In the genomic region with DNA sequence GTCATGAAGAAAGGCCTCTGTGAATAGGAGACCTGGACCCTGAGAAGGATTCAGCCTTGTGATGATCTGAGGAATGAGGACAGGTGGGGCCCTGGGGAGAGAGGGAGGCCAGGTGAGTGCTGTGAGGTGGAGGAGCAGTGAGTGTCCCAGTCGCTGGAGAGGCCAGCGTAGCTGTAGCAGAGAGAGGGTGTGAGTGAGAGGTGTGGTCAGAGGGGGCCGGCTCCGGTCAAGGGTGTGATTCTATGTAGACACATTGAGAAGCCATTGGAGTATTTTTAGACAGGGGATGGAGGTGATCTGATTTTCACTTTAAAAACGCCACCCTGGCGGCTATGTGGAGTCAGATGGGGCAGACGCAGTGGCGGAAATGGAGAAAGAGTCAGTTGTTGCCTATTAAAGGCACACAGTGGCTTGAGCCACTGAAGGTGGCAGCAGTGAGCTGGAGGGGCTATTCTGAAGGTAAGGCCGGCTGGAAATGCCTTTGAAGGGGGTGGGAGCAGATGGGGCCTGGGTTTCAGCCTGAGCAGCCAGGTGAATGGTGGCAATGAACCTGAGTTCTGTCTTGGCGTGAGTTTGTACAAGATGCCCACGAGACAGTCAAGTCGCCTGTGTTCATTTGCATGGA, we compare ENCODE assay signal across 1 cellular context.
TF ChIP-seq lines count a peak whose summit lies in the region.

No MANE protein-coding gene starts in this region.

TF ChIP-seq in GM23338, 12 proteins besides CTCF, POLR2A, EP300 and RAD21 (continued from another document):
- TF ChIP-seq, protein P1, sequence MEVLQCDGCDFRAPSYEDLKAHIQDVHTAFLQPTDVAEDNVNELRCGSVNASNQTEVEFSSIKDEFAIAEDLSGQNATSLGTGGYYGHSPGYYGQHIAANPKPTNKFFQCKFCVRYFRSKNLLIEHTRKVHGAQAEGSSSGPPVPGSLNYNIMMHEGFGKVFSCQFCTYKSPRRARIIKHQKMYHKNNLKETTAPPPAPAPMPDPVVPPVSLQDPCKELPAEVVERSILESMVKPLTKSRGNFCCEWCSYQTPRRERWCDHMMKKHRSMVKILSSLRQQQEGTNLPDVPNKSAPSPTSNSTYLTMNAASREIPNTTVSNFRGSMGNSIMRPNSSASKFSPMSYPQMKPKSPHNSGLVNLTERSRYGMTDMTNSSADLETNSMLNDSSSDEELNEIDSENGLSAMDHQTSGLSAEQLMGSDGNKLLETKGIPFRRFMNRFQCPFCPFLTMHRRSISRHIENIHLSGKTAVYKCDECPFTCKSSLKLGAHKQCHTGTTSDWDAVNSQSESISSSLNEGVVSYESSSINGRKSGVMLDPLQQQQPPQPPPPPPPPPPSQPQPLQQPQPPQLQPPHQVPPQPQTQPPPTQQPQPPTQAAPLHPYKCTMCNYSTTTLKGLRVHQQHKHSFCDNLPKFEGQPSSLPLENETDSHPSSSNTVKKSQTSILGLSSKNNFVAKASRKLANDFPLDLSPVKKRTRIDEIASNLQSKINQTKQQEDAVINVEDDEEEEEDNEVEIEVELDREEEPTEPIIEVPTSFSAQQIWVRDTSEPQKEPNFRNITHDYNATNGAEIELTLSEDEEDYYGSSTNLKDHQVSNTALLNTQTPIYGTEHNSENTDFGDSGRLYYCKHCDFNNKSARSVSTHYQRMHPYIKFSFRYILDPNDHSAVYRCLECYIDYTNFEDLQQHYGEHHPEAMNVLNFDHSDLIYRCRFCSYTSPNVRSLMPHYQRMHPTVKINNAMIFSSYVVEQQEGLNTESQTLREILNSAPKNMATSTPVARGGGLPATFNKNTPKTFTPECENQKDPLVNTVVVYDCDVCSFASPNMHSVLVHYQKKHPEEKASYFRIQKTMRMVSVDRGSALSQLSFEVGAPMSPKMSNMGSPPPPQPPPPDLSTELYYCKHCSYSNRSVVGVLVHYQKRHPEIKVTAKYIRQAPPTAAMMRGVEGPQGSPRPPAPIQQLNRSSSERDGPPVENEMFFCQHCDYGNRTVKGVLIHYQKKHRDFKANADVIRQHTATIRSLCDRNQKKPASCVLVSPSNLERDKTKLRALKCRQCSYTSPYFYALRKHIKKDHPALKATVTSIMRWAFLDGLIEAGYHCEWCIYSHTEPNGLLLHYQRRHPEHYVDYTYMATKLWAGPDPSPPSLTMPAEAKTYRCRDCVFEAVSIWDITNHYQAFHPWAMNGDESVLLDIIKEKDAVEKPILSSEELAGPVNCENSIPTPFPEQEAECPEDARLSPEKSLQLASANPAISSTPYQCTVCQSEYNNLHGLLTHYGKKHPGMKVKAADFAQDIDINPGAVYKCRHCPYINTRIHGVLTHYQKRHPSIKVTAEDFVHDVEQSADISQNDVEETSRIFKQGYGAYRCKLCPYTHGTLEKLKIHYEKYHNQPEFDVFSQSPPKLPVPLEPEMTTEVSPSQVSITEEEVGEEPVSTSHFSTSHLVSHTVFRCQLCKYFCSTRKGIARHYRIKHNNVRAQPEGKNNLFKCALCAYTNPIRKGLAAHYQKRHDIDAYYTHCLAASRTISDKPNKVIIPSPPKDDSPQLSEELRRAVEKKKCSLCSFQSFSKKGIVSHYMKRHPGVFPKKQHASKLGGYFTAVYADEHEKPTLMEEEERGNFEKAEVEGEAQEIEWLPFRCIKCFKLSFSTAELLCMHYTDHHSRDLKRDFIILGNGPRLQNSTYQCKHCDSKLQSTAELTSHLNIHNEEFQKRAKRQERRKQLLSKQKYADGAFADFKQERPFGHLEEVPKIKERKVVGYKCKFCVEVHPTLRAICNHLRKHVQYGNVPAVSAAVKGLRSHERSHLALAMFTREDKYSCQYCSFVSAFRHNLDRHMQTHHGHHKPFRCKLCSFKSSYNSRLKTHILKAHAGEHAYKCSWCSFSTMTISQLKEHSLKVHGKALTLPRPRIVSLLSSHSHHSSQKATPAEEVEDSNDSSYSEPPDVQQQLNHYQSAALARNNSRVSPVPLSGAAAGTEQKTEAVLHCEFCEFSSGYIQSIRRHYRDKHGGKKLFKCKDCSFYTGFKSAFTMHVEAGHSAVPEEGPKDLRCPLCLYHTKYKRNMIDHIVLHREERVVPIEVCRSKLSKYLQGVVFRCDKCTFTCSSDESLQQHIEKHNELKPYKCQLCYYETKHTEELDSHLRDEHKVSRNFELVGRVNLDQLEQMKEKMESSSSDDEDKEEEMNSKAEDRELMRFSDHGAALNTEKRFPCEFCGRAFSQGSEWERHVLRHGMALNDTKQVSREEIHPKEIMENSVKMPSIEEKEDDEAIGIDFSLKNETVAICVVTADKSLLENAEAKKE (CRISPR knock-in tag; IDR thresholded peaks at IDR 0.05) = no peak
- TF ChIP-seq POLR2AphosphoS5 (IDR thresholded peaks at IDR 0.05; ENCODE audit: low read depth) (no peak), ZNF331 (CRISPR knock-in tag; IDR thresholded peaks at IDR 0.05; ENCODE audit: low read depth) (no peak), JUNB (IDR thresholded peaks at IDR 0.05; ENCODE audit: unreplicated experiment) (no peak), ZNF114 (CRISPR knock-in tag; IDR thresholded peaks at IDR 0.05) (no peak)
- TF ChIP-seq, protein P2, sequence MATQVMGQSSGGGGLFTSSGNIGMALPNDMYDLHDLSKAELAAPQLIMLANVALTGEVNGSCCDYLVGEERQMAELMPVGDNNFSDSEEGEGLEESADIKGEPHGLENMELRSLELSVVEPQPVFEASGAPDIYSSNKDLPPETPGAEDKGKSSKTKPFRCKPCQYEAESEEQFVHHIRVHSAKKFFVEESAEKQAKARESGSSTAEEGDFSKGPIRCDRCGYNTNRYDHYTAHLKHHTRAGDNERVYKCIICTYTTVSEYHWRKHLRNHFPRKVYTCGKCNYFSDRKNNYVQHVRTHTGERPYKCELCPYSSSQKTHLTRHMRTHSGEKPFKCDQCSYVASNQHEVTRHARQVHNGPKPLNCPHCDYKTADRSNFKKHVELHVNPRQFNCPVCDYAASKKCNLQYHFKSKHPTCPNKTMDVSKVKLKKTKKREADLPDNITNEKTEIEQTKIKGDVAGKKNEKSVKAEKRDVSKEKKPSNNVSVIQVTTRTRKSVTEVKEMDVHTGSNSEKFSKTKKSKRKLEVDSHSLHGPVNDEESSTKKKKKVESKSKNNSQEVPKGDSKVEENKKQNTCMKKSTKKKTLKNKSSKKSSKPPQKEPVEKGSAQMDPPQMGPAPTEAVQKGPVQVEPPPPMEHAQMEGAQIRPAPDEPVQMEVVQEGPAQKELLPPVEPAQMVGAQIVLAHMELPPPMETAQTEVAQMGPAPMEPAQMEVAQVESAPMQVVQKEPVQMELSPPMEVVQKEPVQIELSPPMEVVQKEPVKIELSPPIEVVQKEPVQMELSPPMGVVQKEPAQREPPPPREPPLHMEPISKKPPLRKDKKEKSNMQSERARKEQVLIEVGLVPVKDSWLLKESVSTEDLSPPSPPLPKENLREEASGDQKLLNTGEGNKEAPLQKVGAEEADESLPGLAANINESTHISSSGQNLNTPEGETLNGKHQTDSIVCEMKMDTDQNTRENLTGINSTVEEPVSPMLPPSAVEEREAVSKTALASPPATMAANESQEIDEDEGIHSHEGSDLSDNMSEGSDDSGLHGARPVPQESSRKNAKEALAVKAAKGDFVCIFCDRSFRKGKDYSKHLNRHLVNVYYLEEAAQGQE (IDR thresholded peaks at IDR 0.05; ENCODE audit: unreplicated experiment) = no peak
